In genomic region chr22:35399678-35400334, GRCh38 we compare ENCODE assay signal across 1 cellular context.
TF ChIP-seq lines count a peak whose summit lies in the region.

TSS of gene MCM5 (plus strand) at chr22:35400140. CDS start at chr22:35400439, 299 bp downstream.

TF ChIP-seq in WTC11, 78 proteins besides CTCF, POLR2A, EP300 and RAD21 (continued from another document and continues in another):
- TF ChIP-seq AFF4 (CRISPR knock-in tag; IDR thresholded peaks at IDR 0.05; ENCODE audit: borderline replicate concordance) (0 out of 2 replicates have a peak, but pooled peaks have one; percentile 73), OVOL2 (CRISPR knock-in tag; IDR thresholded peaks at IDR 0.05; ENCODE audit: borderline replicate concordance) (no peak), GTF2I (CRISPR knock-in tag; conservative IDR thresholded peaks at IDR 0.05) (no peak), MAX (CRISPR knock-in tag; IDR thresholded peaks at IDR 0.05) (peak; percentile 69; the same call in 1 of the 2 replicates), HMGA2 (CRISPR knock-in tag; IDR thresholded peaks at IDR 0.05) (no peak), NR2C2 (CRISPR knock-in tag; IDR thresholded peaks at IDR 0.05) (peak; percentile 66), USF1 (CRISPR knock-in tag; IDR thresholded peaks at IDR 0.05) (peak; percentile 52; the same call in 1 of the 2 replicates), ARID4B (CRISPR knock-in tag; IDR thresholded peaks at IDR 0.05; ENCODE audit: borderline replicate concordance) (peak; percentile 69; the same call in 1 of the 2 replicates), ATF2 (CRISPR knock-in tag; IDR thresholded peaks at IDR 0.05; ENCODE audit: borderline replicate concordance, low read depth) (no peak), ZNF138 (CRISPR knock-in tag; conservative IDR thresholded peaks at IDR 0.05) (0 out of 2 replicates have a peak, but pooled peaks have one; percentile 25), ZNF396 (CRISPR knock-in tag; IDR thresholded peaks at IDR 0.05; ENCODE audit: borderline replicate concordance) (no peak), ZNF121 (CRISPR knock-in tag; IDR thresholded peaks at IDR 0.05) (no peak), TEAD4 (CRISPR knock-in tag; IDR thresholded peaks at IDR 0.05) (no peak), EMX1 (CRISPR knock-in tag; IDR thresholded peaks at IDR 0.05) (no peak), IRF1 (CRISPR knock-in tag; IDR thresholded peaks at IDR 0.05) (no peak), NFATC4 (CRISPR knock-in tag; IDR thresholded peaks at IDR 0.05) (no peak), MYBL2 (CRISPR knock-in tag; IDR thresholded peaks at IDR 0.05) (peak; percentile 67; the same call in 1 of the 2 replicates), ZBTB43 (CRISPR knock-in tag; IDR thresholded peaks at IDR 0.05) (peak; percentile 83; the same call in 1 of the 2 replicates), HMGXB4 (CRISPR knock-in tag; IDR thresholded peaks at IDR 0.05) (peak; percentile 24; the same call in 1 of the 2 replicates), E2F1 (CRISPR knock-in tag; IDR thresholded peaks at IDR 0.05) (0 out of 2 replicates have a peak, but pooled peaks have one; percentile 82), ATF3 (CRISPR knock-in tag; conservative IDR thresholded peaks at IDR 0.05) (no peak), ZNF281 (CRISPR knock-in tag; IDR thresholded peaks at IDR 0.05) (peak; percentile 71; the same call in 1 of the 2 replicates), RORB (CRISPR knock-in tag; IDR thresholded peaks at IDR 0.05) (no peak), TP53 (CRISPR knock-in tag; IDR thresholded peaks at IDR 0.05) (peak; percentile 92), GRHL2 (CRISPR knock-in tag; IDR thresholded peaks at IDR 0.05; ENCODE audit: insufficient replicate concordance, severe bottlenecking) (no peak), ESRRA (CRISPR knock-in tag; IDR thresholded peaks at IDR 0.05; ENCODE audit: borderline replicate concordance) (no peak), ZNF219 (CRISPR knock-in tag; IDR thresholded peaks at IDR 0.05; ENCODE audit: borderline replicate concordance) (no peak), AR (CRISPR knock-in tag; IDR thresholded peaks at IDR 0.05) (no peak), TEAD1 (CRISPR knock-in tag; IDR thresholded peaks at IDR 0.05) (peak; percentile 81), SOX15 (CRISPR knock-in tag; IDR thresholded peaks at IDR 0.05) (no peak), ZBTB21 (CRISPR knock-in tag; IDR thresholded peaks at IDR 0.05; ENCODE audit: borderline replicate concordance) (peak; percentile 76; the same call in 1 of the 2 replicates)
